In genomic region chr2:12006841-12007240, GRCh38 we compare ENCODE assay signal across 14 cellular contexts.
DNase-seq lines count a peak whose midpoint lies in the region; ATAC-seq, FAIRE-seq and TF ChIP-seq lines count a peak whose summit lies in the region.
"Had no signal": no experiment of that assay in that cellular context is flagged by ENCODE, and none has a peak within 500 bp of the region (broad histone marks: within the 10 kb centered on the region; RNA-seq: fewer than 3 reads in every experiment).

No MANE protein-coding gene starts in this region.

- no peaks in the 10 kb centered on the region for H3K27me3 ChIP-seq in colonic mucosa

- intact Hi-C loops in kidney (cut with DNase I) (no loop called here), colonic mucosa (cut with DNase I) (no loop called here)

- H3K27ac Mint-ChIP-seq in brain, result peak overlapping the region; percentile 61 to 96 (median 90)
- H3K27ac Mint-ChIP-seq: activated CD4-positive, alpha-beta T cell treated with anti-CD3 and anti-CD28 coated beads, Interleukin-2, amount 10 ng/mL, durations not matched to agents 7 days and 5 days had no signal

- H3K4me1 ChIP-seq in kidney (ENCODE audit: control insufficient read depth in 1 of 2, insufficient read depth in 1 of 2, low read depth in 1 of 2, low read length in 2 of 2), result peaks cover 8 to 19% of the 10 kb centered on the region in 2 donors
- H3K4me1 ChIP-seq in colonic mucosa, result no peaks in the 10 kb centered on the region

- peak overlapping the region in 1 of 5 experiments; percentile 42 for H3K4me3 Mint-ChIP-seq in brain
- H3K4me3 Mint-ChIP-seq: activated CD4-positive, alpha-beta T cell treated with anti-CD3 and anti-CD28 coated beads, Interleukin-2, amount 10 ng/mL, durations not matched to agents 7 days and 5 days had no signal

- FAIRE-seq in kidney (lab: Jason Lieb, UNC) (no peak), urothelium cell line (lab: Jason Lieb, UNC) (no peak)
- FAIRE-seq: colon had no signal

- DNase-seq in kidney (no peak), urothelium cell line (ENCODE audit: low spot score) (peak; percentile 52), colonic mucosa (no peak)
- no peak for DNase-seq in effector CD8-positive, alpha-beta T cell (lab: John Stamatoyannopoulos, UW)
- DNase-seq: activated CD4-positive, alpha-beta T cell treated with anti-CD3 and anti-CD28 coated beads, Interleukin-2, amount 10 ng/mL, durations not matched to agents 7 days and 5 days; activated gamma-delta T cell; naive B cell; NCI-H510A treated with DMSO at 0.1 percent for 48 hours; SW 1271 had no signal

- H3K4me3 ChIP-seq in kidney (ENCODE audit: low read length in 2 of 2) (no peak overlapping the region), colonic mucosa (no peak overlapping the region)

- TF ChIP-seq EP300 in Ishikawa (IDR thresholded peaks at IDR 0.05; ENCODE audit: borderline replicate concordance), result no peak

- H3K36me3 Mint-ChIP-seq in brain, result no peaks in the 10 kb centered on the region
- H3K36me3 Mint-ChIP-seq: naive B cell had no signal

- H3K9me3 ChIP-seq in kidney (ENCODE audit: control insufficient read depth in 1 of 2, low read length in 2 of 2), result no peaks in the 10 kb centered on the region
- H3K9me3 ChIP-seq in colonic mucosa, result no peaks in the 10 kb centered on the region
- H3K9me3 ChIP-seq: Caco-2 had no signal

- peaks cover 53% of the 10 kb centered on the region for H3K4me1 Mint-ChIP-seq in brain

- peaks cover 3% of the 10 kb centered on the region for H3K27me3 Mint-ChIP-seq in brain
- H3K27me3 Mint-ChIP-seq: naive B cell had no signal

- no peak for TF ChIP-seq CTCF in brain (conservative IDR thresholded peaks at IDR 0.05)
- TF ChIP-seq CTCF in kidney (IDR thresholded peaks at IDR 0.05; ENCODE audit: borderline replicate concordance, extremely low read depth, insufficient read depth), result no peak
- no peak for TF ChIP-seq CTCF in colonic mucosa (IDR thresholded peaks at IDR 0.05)

- no peak for ATAC-seq in GM21423 (IDR thresholded peaks at IDR 0.05; ENCODE audit: unreplicated experiment)

- H3K27ac ChIP-seq in kidney (ENCODE audit: low read depth in 2 of 2, low read length in 2 of 2) (peak overlapping the region; percentile 33 to 61), colonic mucosa (no peak overlapping the region)

- no peak overlapping the region for H3K9ac ChIP-seq in kidney (ENCODE audit: low read length in 2 of 2)
- no peak overlapping the region for H3K9ac ChIP-seq in colonic mucosa (ENCODE audit: low read depth in 2 of 2, low read length in 2 of 2)

- H3K36me3 ChIP-seq in kidney (ENCODE audit: control insufficient read depth in 1 of 2, insufficient read depth in 2 of 2, low read length in 2 of 2) (no peaks in the 10 kb centered on the region), colonic mucosa (no peaks in the 10 kb centered on the region)

- TF ChIP-seq RAD21 in Ishikawa (IDR thresholded peaks at IDR 0.05; ENCODE audit: low read depth), result no peak

- peaks cover 0 to 11% (median 4%) of the 10 kb centered on the region in 5 experiments for H3K9me3 Mint-ChIP-seq in brain

TF ChIP-seq in Ishikawa, 13 proteins besides CTCF, POLR2A, EP300 and RAD21:
- TF ChIP-seq, protein P1, sequence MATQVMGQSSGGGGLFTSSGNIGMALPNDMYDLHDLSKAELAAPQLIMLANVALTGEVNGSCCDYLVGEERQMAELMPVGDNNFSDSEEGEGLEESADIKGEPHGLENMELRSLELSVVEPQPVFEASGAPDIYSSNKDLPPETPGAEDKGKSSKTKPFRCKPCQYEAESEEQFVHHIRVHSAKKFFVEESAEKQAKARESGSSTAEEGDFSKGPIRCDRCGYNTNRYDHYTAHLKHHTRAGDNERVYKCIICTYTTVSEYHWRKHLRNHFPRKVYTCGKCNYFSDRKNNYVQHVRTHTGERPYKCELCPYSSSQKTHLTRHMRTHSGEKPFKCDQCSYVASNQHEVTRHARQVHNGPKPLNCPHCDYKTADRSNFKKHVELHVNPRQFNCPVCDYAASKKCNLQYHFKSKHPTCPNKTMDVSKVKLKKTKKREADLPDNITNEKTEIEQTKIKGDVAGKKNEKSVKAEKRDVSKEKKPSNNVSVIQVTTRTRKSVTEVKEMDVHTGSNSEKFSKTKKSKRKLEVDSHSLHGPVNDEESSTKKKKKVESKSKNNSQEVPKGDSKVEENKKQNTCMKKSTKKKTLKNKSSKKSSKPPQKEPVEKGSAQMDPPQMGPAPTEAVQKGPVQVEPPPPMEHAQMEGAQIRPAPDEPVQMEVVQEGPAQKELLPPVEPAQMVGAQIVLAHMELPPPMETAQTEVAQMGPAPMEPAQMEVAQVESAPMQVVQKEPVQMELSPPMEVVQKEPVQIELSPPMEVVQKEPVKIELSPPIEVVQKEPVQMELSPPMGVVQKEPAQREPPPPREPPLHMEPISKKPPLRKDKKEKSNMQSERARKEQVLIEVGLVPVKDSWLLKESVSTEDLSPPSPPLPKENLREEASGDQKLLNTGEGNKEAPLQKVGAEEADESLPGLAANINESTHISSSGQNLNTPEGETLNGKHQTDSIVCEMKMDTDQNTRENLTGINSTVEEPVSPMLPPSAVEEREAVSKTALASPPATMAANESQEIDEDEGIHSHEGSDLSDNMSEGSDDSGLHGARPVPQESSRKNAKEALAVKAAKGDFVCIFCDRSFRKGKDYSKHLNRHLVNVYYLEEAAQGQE (IDR thresholded peaks at IDR 0.05; ENCODE audit: low read depth), result no peak
- TF ChIP-seq TEAD4 (IDR thresholded peaks at IDR 0.05) (peak; percentile 43; the same call in 1 of the 2 replicates), TAF1 (IDR thresholded peaks at IDR 0.05; ENCODE audit: low read depth) (no peak), YY1 (IDR thresholded peaks at IDR 0.05; ENCODE audit: low read depth) (no peak), CREB1 (IDR thresholded peaks at IDR 0.05; ENCODE audit: low read depth) (no peak), TCF12 (IDR thresholded peaks at IDR 0.05; ENCODE audit: low read depth) (no peak)
